In the genomic region with DNA sequence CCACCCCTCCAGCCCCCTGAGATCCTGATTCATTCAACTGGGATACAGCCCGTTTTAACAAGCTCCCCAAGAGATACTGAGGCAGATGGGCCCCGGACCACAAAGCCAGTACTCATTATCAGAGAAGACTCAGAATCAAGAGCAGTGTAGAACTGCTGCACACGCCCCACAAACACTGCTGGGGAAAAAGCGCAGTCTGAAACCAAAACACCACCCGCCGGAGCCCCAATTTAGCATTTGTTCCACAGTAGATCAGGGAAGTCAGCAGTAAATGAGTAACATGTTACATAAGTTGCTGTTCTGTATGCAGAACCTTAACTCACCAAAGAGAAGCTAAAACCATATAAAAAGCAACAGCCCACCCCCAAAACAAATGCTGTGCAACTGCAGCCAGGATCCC, we compare ENCODE assay signal across 17 cellular contexts.
A peak's percentile ranks its signal among the peaks of the same experiment; 100 is the strongest.
DNase-seq lines count a peak whose midpoint lies in the region; ATAC-seq and TF ChIP-seq lines count a peak whose summit lies in the region.
"Had no signal": no experiment of that assay in that cellular context is flagged by ENCODE, and none has a peak within 500 bp of the region (broad histone marks: within the 10 kb centered on the region; RNA-seq: fewer than 3 reads in every experiment).

No MANE protein-coding gene starts in this region.

- peak; percentile 56 for ATAC-seq in GM18907 (IDR thresholded peaks at IDR 0.05; ENCODE audit: unreplicated experiment)
- no peak for ATAC-seq in stimulated activated naive CD8-positive, alpha-beta T cell treated with anti-CD3 and anti-CD28 coated beads, Interleukin-15, Interleukin-2, amounts not matched to agents 100 U/mL and 50 U/mL, for 24 hours

- TF ChIP-seq EP300 in esophagus muscularis mucosa (IDR thresholded peaks at IDR 0.05): no peak

- 96% methylated on average over 6 of the region's 6 CpGs for WGBS in esophagus muscularis mucosa
- 96% methylated on average over 6 of the region's 6 CpGs for WGBS in prostate gland

- intact Hi-C loops in esophagus muscularis mucosa (cut with DNase I): no loop called here
- intact Hi-C loops in prostate gland (cut with DNase I): no loop called here

- H3K27ac ChIP-seq in esophagus muscularis mucosa (replicated peaks in 1 of 4) (no peak overlapping the region), prostate gland (no peak overlapping the region)
- H3K27ac ChIP-seq: HL-60 had no signal

- H3K4me1 ChIP-seq in esophagus muscularis mucosa (no peaks in the 10 kb centered on the region), prostate gland (replicated peaks) (no peaks in the 10 kb centered on the region)

- H3K9me3 ChIP-seq in esophagus muscularis mucosa: peaks cover 0 to 4% (median 0%) of the 10 kb centered on the region in 4 donors
- no peaks in the 10 kb centered on the region for H3K9me3 ChIP-seq in prostate gland

- H3K4me3 ChIP-seq in esophagus muscularis mucosa (no peak overlapping the region), prostate gland (no peak overlapping the region)

- TF ChIP-seq POLR2A in esophagus muscularis mucosa (IDR thresholded peaks at IDR 0.05; ENCODE audit: low read depth) (no peak), prostate gland (IDR thresholded peaks at IDR 0.05) (no peak)

- no peaks in the 10 kb centered on the region for H3K27me3 ChIP-seq in esophagus muscularis mucosa
- H3K27me3 ChIP-seq in prostate gland (replicated peaks; ENCODE audit: insufficient read depth): no peaks in the 10 kb centered on the region

- DNase-seq in MV-4-11 (lab: John Stamatoyannopoulos, UW): peak; percentile 25
- DNase-seq in esophagus muscularis mucosa (ENCODE audit: extremely low spot score): peak; percentile 80
- peak; percentile 69 for DNase-seq in superior temporal gyrus (ENCODE audit: extremely low spot score)
- no peak for DNase-seq in stimulated activated naive CD8-positive, alpha-beta T cell treated with anti-CD3 and anti-CD28 coated beads, Interleukin-15, Interleukin-2, amounts not matched to agents 100 U/mL and 50 U/mL, for 24 hours
- no peak for DNase-seq in prostate gland (ENCODE audit: low spot score)
- no peak for DNase-seq in activated CD4-positive, alpha-beta T cell treated with anti-CD3 and anti-CD28 coated beads for 4 hours
- DNase-seq: COR-L47, GF-D8, H9, NCI-H1105 treated with DMSO at 0.1 percent for 48 hours, NCI-H187, NCI-H226, NCI-H526 treated with DMSO at 0.1 percent for 48 hours, OCI-M1, SHP77 treated with DMSO at 0.1 percent for 48 hours had no signal

- H3K36me3 ChIP-seq in esophagus muscularis mucosa: peaks cover 0 to 4% (median 0%) of the 10 kb centered on the region in 4 donors
- H3K36me3 ChIP-seq in prostate gland: no peaks in the 10 kb centered on the region

- TF ChIP-seq CTCF in esophagus muscularis mucosa (IDR thresholded peaks at IDR 0.05): no peak
- no peak for TF ChIP-seq CTCF in prostate gland (IDR thresholded peaks at IDR 0.05)

Comparison
In these comparisons a context has a peak if more than half of its experiments do, and no peak if none do; other contexts are left out.
1. DNase-seq: peak in MV-4-11 (single experiment), esophagus muscularis mucosa (single experiment) and superior temporal gyrus (single experiment); none in stimulated activated naive CD8-positive, alpha-beta T cell treated with anti-CD3 and anti-CD28 coated beads, Interleukin-15, Interleukin-2, amounts not matched to agents 100 U/mL and 50 U/mL, for 24 hours (single experiment), prostate gland (single experiment) and activated CD4-positive, alpha-beta T cell treated with anti-CD3 and anti-CD28 coated beads for 4 hours (0 of 2).